ENCODE assay signal across 18 cellular contexts in genomic region chr17:52233632-52234031, GRCh38.
DNase-seq lines count a peak whose midpoint lies in the region; ATAC-seq, FAIRE-seq and TF ChIP-seq lines count a peak whose summit lies in the region.
"Had no signal": no experiment of that assay in that cellular context is flagged by ENCODE, and none has a peak within 500 bp of the region (broad histone marks: within the 10 kb centered on the region; RNA-seq: fewer than 3 reads in every experiment).

No MANE protein-coding gene starts in this region.

- H3K9me2 ChIP-seq in GM23338 (ENCODE audit: insufficient read depth), result no peaks in the 10 kb centered on the region

- H3K4me1 Mint-ChIP-seq in GM23338, result peaks cover 9% of the 10 kb centered on the region
- H3K4me1 Mint-ChIP-seq: B cell had no signal

- DNase-seq in GM23338 (ENCODE audit: low spot score), result no peak
- DNase-seq in left colon, result no peak
- peak; percentile 51 for DNase-seq in stomach
- no peak for DNase-seq in OCI-M1 (lab: John Stamatoyannopoulos, UW)
- DNase-seq in HTR-8/SVneo (ENCODE audit: insufficient read length, low spot score), result no peak
- DNase-seq in 8988T, result no peak
- DNase-seq: Calu3; CD8-positive, alpha-beta T cell; DMS79 treated with DMSO at 0.1 percent for 48 hours; GF-D8; GOT3; H7; HFFc6 had no signal

- no peaks in the 10 kb centered on the region for H3K36me3 Mint-ChIP-seq in GM23338 (ENCODE audit: low read depth)
- H3K36me3 Mint-ChIP-seq: CD8-positive, alpha-beta T cell had no signal

- H3K9me3 ChIP-seq in stomach, result no peaks in the 10 kb centered on the region
- H3K9me3 ChIP-seq: BLaER1 treated with 17β-estradiol and CSF1 and Interleukin-3, amounts not matched to agents 10 nM and 100 nM had no signal

- peaks cover 3% of the 10 kb centered on the region for H3K27me3 Mint-ChIP-seq in GM23338 (ENCODE audit: insufficient read depth, low read depth, poor library complexity)
- H3K27me3 Mint-ChIP-seq: B cell had no signal

- no peak for FAIRE-seq in HTR-8/SVneo (lab: Jason Lieb, UNC)

- no peak overlapping the region for H3K4me3 Mint-ChIP-seq in GM23338
- H3K4me3 Mint-ChIP-seq: B cell; CD8-positive, alpha-beta T cell; HFFc6 had no signal

- no peaks in the 10 kb centered on the region for H3F3A ChIP-seq in GM23338 (replicated peaks; ENCODE audit: low read depth)

- H3K36me3 ChIP-seq in GM23338 (ENCODE audit: insufficient read depth) (no peaks in the 10 kb centered on the region), stomach (no peaks in the 10 kb centered on the region)
- H3K36me3 ChIP-seq: BLaER1 treated with 17β-estradiol and CSF1 and Interleukin-3, amounts not matched to agents 10 nM and 100 nM had no signal

- no peak overlapping the region for H3K4me2 ChIP-seq in GM23338
- H3K4me2 ChIP-seq: BLaER1 treated with 17β-estradiol and CSF1 and Interleukin-3, amounts not matched to agents 10 nM and 100 nM had no signal

- no peaks in the 10 kb centered on the region for H3K27me3 ChIP-seq in GM23338 (ENCODE audit: insufficient read depth)
- no peaks in the 10 kb centered on the region for H3K27me3 ChIP-seq in stomach
- H3K27me3 ChIP-seq: BLaER1 treated with 17β-estradiol and CSF1 and Interleukin-3, amounts not matched to agents 10 nM and 100 nM had no signal

- TF ChIP-seq EP300 in stomach (IDR thresholded peaks at IDR 0.05), result no peak

- TF ChIP-seq POLR2A in stomach (IDR thresholded peaks at IDR 0.05), result no peak

- H4K20me1 ChIP-seq in GM23338 (replicated peaks; ENCODE audit: insufficient read depth), result no peaks in the 10 kb centered on the region
- H4K20me1 ChIP-seq: BLaER1 treated with 17β-estradiol and CSF1 and Interleukin-3, amounts not matched to agents 10 nM and 100 nM had no signal

- H3K4me3 ChIP-seq in GM23338 (no peak overlapping the region), stomach (no peak overlapping the region)
- H3K4me3 ChIP-seq: BLaER1 treated with 17β-estradiol and CSF1 and Interleukin-3, amounts not matched to agents 10 nM and 100 nM had no signal

- 0 out of 2 replicates have a peak overlapping the region, but pooled peaks have one; percentile 52 for H2AFZ ChIP-seq in GM23338

- intact Hi-C loops in left colon (cut with DNase I, micrococcal nuclease) (no loop called here), stomach (cut with DNase I; ENCODE audit: low total_unique reads) (no loop called here)

- H3K9me3 Mint-ChIP-seq in GM23338, result no peaks in the 10 kb centered on the region; the same call in 2 of the 3 replicates
- H3K9me3 Mint-ChIP-seq: CD8-positive, alpha-beta T cell had no signal

- no peaks in the 10 kb centered on the region for H3K79me2 ChIP-seq in GM23338 (replicated peaks; ENCODE audit: insufficient read depth)

- no peak for ATAC-seq in GM23338
- peak; percentile 31 for ATAC-seq in left colon
- ATAC-seq: CD8-positive, alpha-beta T cell; HCT116 had no signal

- no peak overlapping the region for H3K27ac Mint-ChIP-seq in GM23338
- H3K27ac Mint-ChIP-seq: B cell; CD8-positive, alpha-beta T cell; HFFc6 had no signal

- no peak overlapping the region for H3K27ac ChIP-seq in GM23338 (ENCODE audit: low read depth)
- H3K27ac ChIP-seq in VCaP, result peak overlapping the region; percentile 20; the same call in 1 of the 2 replicates
- peak overlapping the region in 1 of 5 donors; percentile 9 for H3K27ac ChIP-seq in stomach
- H3K27ac ChIP-seq: BLaER1 treated with 17β-estradiol and CSF1 and Interleukin-3, amounts not matched to agents 10 nM and 100 nM; HL-60 had no signal

- H3K4me1 ChIP-seq in GM23338 (ENCODE audit: insufficient read depth) (no peaks in the 10 kb centered on the region), stomach (no peaks in the 10 kb centered on the region)
- H3K4me1 ChIP-seq: BLaER1 treated with 17β-estradiol and CSF1 and Interleukin-3, amounts not matched to agents 10 nM and 100 nM had no signal

- no peak for TF ChIP-seq CTCF in GM23338 (conservative IDR thresholded peaks at IDR 0.05; ENCODE audit: low read depth in 2 of 2)
- no peak for TF ChIP-seq CTCF in VCaP (conservative IDR thresholded peaks at IDR 0.05)
- no peak for TF ChIP-seq CTCF in stomach (IDR thresholded peaks at IDR 0.05)

- WGBS in stomach, 5 donors, result 36 to 59% (median 51%) methylated on average over 1 of the region's 1 CpG

TF ChIP-seq in GM23338, 12 proteins besides CTCF, POLR2A, EP300 and RAD21 (continues in another document):
- no peak for TF ChIP-seq REST (IDR thresholded peaks at IDR 0.05; ENCODE audit: unreplicated experiment)
- no peak for TF ChIP-seq ETS1 (IDR thresholded peaks at IDR 0.05)
